Comparison of ENCODE assay signal across 1 cellular context in the genomic region with DNA sequence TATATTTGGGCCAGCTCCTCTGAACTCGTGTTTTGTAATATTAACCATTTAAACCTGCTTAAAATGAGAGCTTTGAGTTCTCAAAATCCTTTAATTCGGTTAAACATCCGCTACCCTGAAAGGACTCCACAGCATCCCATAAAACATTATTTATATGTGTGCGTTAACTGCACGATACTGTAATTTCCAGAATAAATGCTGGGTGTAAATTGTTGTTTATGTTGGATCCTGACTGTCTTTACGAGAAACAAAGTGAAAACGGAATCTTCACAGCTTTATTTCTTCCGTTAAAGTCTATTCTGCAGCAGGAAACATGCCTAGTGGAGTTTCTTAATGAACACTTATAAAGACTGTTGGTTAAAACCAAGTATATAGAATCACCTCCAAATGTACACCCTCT.
A peak's percentile ranks its signal among the peaks of the same experiment; 100 is the strongest.
TF ChIP-seq lines count a peak whose summit lies in the region.

No MANE protein-coding gene starts in this region.

TF ChIP-seq in HEK293, 187 proteins besides CTCF, POLR2A, EP300 and RAD21 (continued from another document):
- TF ChIP-seq ZBTB44 (tag by site-specific recombination; IDR thresholded peaks at IDR 0.05) (peak; percentile 82), ZSCAN30 (tag by site-specific recombination; IDR thresholded peaks at IDR 0.05) (peak; percentile 74), ZEB2 (tag by site-specific recombination; IDR thresholded peaks at IDR 0.05) (peak; percentile 84), ZNF623 (tag by site-specific recombination; IDR thresholded peaks at IDR 0.05) (no peak), GLI2 (tag by site-specific recombination; IDR thresholded peaks at IDR 0.05; ENCODE audit: borderline replicate concordance, low read depth) (0 out of 2 replicates have a peak, but pooled peaks have one; percentile 43), ZNF394 (tag by site-specific recombination; IDR thresholded peaks at IDR 0.05; ENCODE audit: borderline replicate concordance) (no peak), TSHZ1 (tag by site-specific recombination; IDR thresholded peaks at IDR 0.05; ENCODE audit: borderline replicate concordance) (no peak), OVOL3 (tag by site-specific recombination; IDR thresholded peaks at IDR 0.05) (peak; percentile 78; the same call in 1 of the 2 replicates), ZNF843 (tag by site-specific recombination; IDR thresholded peaks at IDR 0.05) (peak; percentile 84)
